ENCODE assay signal across 9 cellular contexts in genomic region chr2:118046628-118047210, GRCh38. TPM values are rescaled to one million over a fixed set of nuclear protein-coding genes. Genes with fewer than 3 reads are reported as not detected.
DNase-seq lines count a peak whose midpoint lies in the region; ATAC-seq and TF ChIP-seq lines count a peak whose summit lies in the region.
"Had no signal": no experiment of that assay in that cellular context is flagged by ENCODE, and none has a peak within 500 bp of the region (broad histone marks: within the 10 kb centered on the region; RNA-seq: fewer than 3 reads in every experiment).

No MANE protein-coding gene starts in this region.

- no peak for TF ChIP-seq POLR2A in suprapubic skin (IDR thresholded peaks at IDR 0.05)

- H3K27ac ChIP-seq in SU-DHL-6 (ENCODE audit: low read depth, low read length) (no peak overlapping the region), suprapubic skin (no peak overlapping the region)
- H3K27ac ChIP-seq: BLaER1 had no signal

- no peak for TF ChIP-seq EP300 in suprapubic skin (IDR thresholded peaks at IDR 0.05)

- no peak overlapping the region for H2AFZ ChIP-seq in SU-DHL-6 (ENCODE audit: low read depth, low read length, severe bottlenecking)

- DNase-seq in DMS 273 (lab: John Stamatoyannopoulos, UW; ENCODE audit: unreplicated experiment) (peak; percentile 68), DMS 273 treated with DMSO at 0.1 percent for 48 hours (lab: John Stamatoyannopoulos, UW) (no peak), LoVo (ENCODE audit: low spot score) (peak; percentile 62), globus pallidus (ENCODE audit: low spot score) (peak; percentile 37), suprapubic skin (ENCODE audit: low spot score in 2 of 2) (no peak), cortex of kidney (lab: John Stamatoyannopoulos, UW) (no peak)

- no peaks in the 10 kb centered on the region for H3K79me2 ChIP-seq in SU-DHL-6 (ENCODE audit: insufficient read depth, low read length)

- no peak for ATAC-seq in GM21825 (IDR thresholded peaks at IDR 0.05; ENCODE audit: unreplicated experiment)

- H3F3A ChIP-seq in SU-DHL-6 (ENCODE audit: insufficient read depth) = no peaks in the 10 kb centered on the region

- H3K36me3 ChIP-seq in SU-DHL-6 (ENCODE audit: low read length) (no peaks in the 10 kb centered on the region), suprapubic skin (no peaks in the 10 kb centered on the region)
- H3K36me3 ChIP-seq: BLaER1 had no signal

- no peaks in the 10 kb centered on the region for H4K20me1 ChIP-seq in SU-DHL-6 (ENCODE audit: low read depth, low read length)
- H4K20me1 ChIP-seq: BLaER1 had no signal

- WGBS in suprapubic skin = 6% methylated on average over 4 of the region's 4 CpGs

- H3K9me3 ChIP-seq in SU-DHL-6 (ENCODE audit: insufficient read depth, low read length) = no peaks in the 10 kb centered on the region
- no peaks in the 10 kb centered on the region for H3K9me3 ChIP-seq in suprapubic skin
- H3K9me3 ChIP-seq: BLaER1 had no signal

- H3K4me2 ChIP-seq in SU-DHL-6 (ENCODE audit: low read depth, low read length, poor library complexity, severe bottlenecking) = no peak overlapping the region
- H3K4me2 ChIP-seq: BLaER1 had no signal

- no peak overlapping the region for H3K9ac ChIP-seq in SU-DHL-6 (ENCODE audit: low read length)
- H3K9ac ChIP-seq: BLaER1 had no signal

- no peaks in the 10 kb centered on the region for H3K9me2 ChIP-seq in SU-DHL-6 (replicated peaks; ENCODE audit: insufficient read depth, low read length)

- H3K4me1 ChIP-seq in suprapubic skin = peaks cover 7% of the 10 kb centered on the region

- H3K4me3 ChIP-seq in SU-DHL-6 (ENCODE audit: insufficient read depth, low read length, poor library complexity, severe bottlenecking) (no peak overlapping the region), suprapubic skin (no peak overlapping the region)
- H3K4me3 ChIP-seq: BLaER1 had no signal

- H3K27me3 ChIP-seq in SU-DHL-6 (ENCODE audit: low read length) = no peaks in the 10 kb centered on the region
- H3K27me3 ChIP-seq in suprapubic skin = peaks cover 15% of the 10 kb centered on the region
- H3K27me3 ChIP-seq: BLaER1 had no signal

- TF ChIP-seq CTCF in SU-DHL-6 (IDR thresholded peaks at IDR 0.05; ENCODE audit: insufficient read depth, low read length, poor library complexity, severe bottlenecking) = peak; percentile 68
- peak; percentile 32 to 45 for TF ChIP-seq CTCF in suprapubic skin (IDR thresholded peaks at IDR 0.05)

RNA-seq across cellular contexts. Expression of gene CCDC93, which starts 32.8 kb away (rescaled TPM):
- 10 to 100 TPM; 11.6 to 55.6 (median 23.9) TPM for total RNA-seq in suprapubic skin

RNA-seq across cellular contexts. Expression of gene INSIG2, which starts 41.6 kb away (rescaled TPM):
- total RNA-seq in suprapubic skin = 10 to 100 TPM in 2 of 4 donors, 1 to 10 TPM in 2; 6.9 to 14.9 (median 9.3) TPM

Comparison
In these comparisons a context has a peak if more than half of its experiments do, and no peak if none do; other contexts are left out.
1. DNase-seq: peak in DMS 273 (single experiment), LoVo (single experiment) and globus pallidus (single experiment); none in DMS 273 treated with DMSO at 0.1 percent for 48 hours (single experiment), suprapubic skin (0 of 2) and cortex of kidney (single experiment).